Comparison of ENCODE assay signal across 32 cellular contexts in genomic region chr2:147916067-147916466, GRCh38.
"Had no signal": no experiment of that assay in that cellular context is flagged by ENCODE, and none has a peak within 500 bp of the region (broad histone marks: within the 10 kb centered on the region; RNA-seq: fewer than 3 reads in every experiment).

No MANE protein-coding gene starts in this region.

- H3K9me3 Mint-ChIP-seq: activated CD4-positive, alpha-beta memory T cell treated with anti-CD3 and anti-CD28 coated beads for 36 hours; activated CD4-positive, alpha-beta T cell treated with anti-CD3 and anti-CD28 coated beads, Interleukin-2, amount 10 ng/mL, durations not matched to agents 24 days and 14 days; activated naive CD4-positive, alpha-beta T cell treated with anti-CD3 and anti-CD28 coated beads, Interleukin-2, amount 10 ng/mL, durations not matched to agents 7 days and 5 days; activated naive CD4-positive, alpha-beta T cell treated with anti-CD3 and anti-CD28 coated beads, Interleukin-2, amount 50 U/mL, for 72 hours; activated naive CD8-positive, alpha-beta T cell treated with anti-CD3 and anti-CD28 coated beads, Interleukin-2, amount 10 ng/mL, durations not matched to agents 7 days and 5 days; activated T-cell treated with anti-CD3 and anti-CD28 coated beads, Interleukin-2, amount 50 U/mL, for 72 hours; central memory CD8-positive, alpha-beta T cell; dendritic cell treated with granulocyte-macrophage colony-stimulating factor and Interleukin-4, amounts not matched to agents 40 ng/mL and 50 ng/mL, for 4 days; endodermal cell; T-helper 1 cell treated with Interleukin-12 subunit alpha and Interleukin-12 subunit beta and Interleukin-4 antibody, amounts not matched to agents 30 μg/mL and 1 μg/mL, for 36 hours; T-helper 2 cell treated with Interferon-gamma antibody and Interleukin-4, amounts not matched to agents 5 μg/mL and 100 μg/mL, for 36 hours had no signal

- H3K4me1 Mint-ChIP-seq: activated CD4-positive, alpha-beta T cell treated with anti-CD3 and anti-CD28 coated beads for 36 hours; activated CD4-positive, alpha-beta T cell treated with anti-CD3 and anti-CD28 coated beads, Interleukin-2, amount 10 ng/mL, durations not matched to agents 24 days and 14 days; activated naive CD4-positive, alpha-beta T cell treated with anti-CD3 and anti-CD28 coated beads, Interleukin-2, amount 10 ng/mL, durations not matched to agents 7 days and 5 days; activated naive CD8-positive, alpha-beta T cell treated with anti-CD3 and anti-CD28 coated beads, Interleukin-2, amount 10 ng/mL, durations not matched to agents 7 days and 5 days; central memory CD8-positive, alpha-beta T cell; endodermal cell had no signal

- H3K27me3 Mint-ChIP-seq: activated CD4-positive, alpha-beta memory T cell treated with anti-CD3 and anti-CD28 coated beads for 36 hours; activated CD4-positive, alpha-beta T cell treated with anti-CD3 and anti-CD28 coated beads for 36 hours; activated CD4-positive, alpha-beta T cell treated with anti-CD3 and anti-CD28 coated beads, Interleukin-2, amount 10 ng/mL, durations not matched to agents 24 days and 14 days; activated CD8-positive, alpha-beta memory T cell treated with anti-CD3 and anti-CD28 coated beads, Interleukin-2, amount 10 ng/mL, durations not matched to agents 7 days and 5 days; activated naive CD4-positive, alpha-beta T cell treated with anti-CD3 and anti-CD28 coated beads, Interleukin-2, amount 10 ng/mL, durations not matched to agents 7 days and 5 days; activated naive CD8-positive, alpha-beta T cell treated with anti-CD3 and anti-CD28 coated beads, Interleukin-2, amount 10 ng/mL, durations not matched to agents 7 days and 5 days; dendritic cell treated with granulocyte-macrophage colony-stimulating factor and Interleukin-4, amounts not matched to agents 40 ng/mL and 50 ng/mL, for 4 days had no signal

- H3K4me3 ChIP-seq: ascending aorta, coronary artery, dorsolateral prefrontal cortex, esophagus muscularis mucosa, gastroesophageal sphincter, heart right ventricle, hepatocyte had no signal

- H3K36me3 Mint-ChIP-seq: activated CD4-positive, alpha-beta memory T cell treated with anti-CD3 and anti-CD28 coated beads for 36 hours; activated CD8-positive, alpha-beta memory T cell treated with anti-CD3 and anti-CD28 coated beads, Interleukin-2, amount 10 ng/mL, durations not matched to agents 7 days and 5 days; activated naive CD4-positive, alpha-beta T cell treated with anti-CD3 and anti-CD28 coated beads, Interleukin-2, amount 50 U/mL, for 72 hours; activated naive CD8-positive, alpha-beta T cell treated with anti-CD3 and anti-CD28 coated beads, Interleukin-2, amount 10 ng/mL, durations not matched to agents 7 days and 5 days had no signal

- DNase-seq: activated CD4-positive, alpha-beta memory T cell treated with anti-CD3 and anti-CD28 coated beads for 36 hours; activated CD4-positive, alpha-beta T cell treated with anti-CD3 and anti-CD28 coated beads for 36 hours; activated CD4-positive, alpha-beta T cell treated with anti-CD3 and anti-CD28 coated beads, Interleukin-2, amount 10 ng/mL, durations not matched to agents 24 days and 14 days; activated CD4-positive, CD25-positive, alpha-beta regulatory T cell; activated CD4-positive, CD25-positive, alpha-beta regulatory T cell treated with anti-CD3 and anti-CD28 coated beads, Interleukin-2, amount 50 U/mL, for 72 hours; activated CD8-positive, alpha-beta memory T cell treated with anti-CD3 and anti-CD28 coated beads, Interleukin-2, amount 10 ng/mL, durations not matched to agents 7 days and 5 days; activated CD8-positive, alpha-beta memory T cell treated with anti-CD3 and anti-CD28 coated beads, Interleukin-2, amount 50 U/mL, for 4 hours; activated CD8-positive, alpha-beta T cell treated with anti-CD3 and anti-CD28 coated beads, Interleukin-2, amount 10 ng/mL, durations not matched to agents 7 days and 5 days; activated gamma-delta T cell; activated naive CD4-positive, alpha-beta T cell; activated naive CD4-positive, alpha-beta T cell treated with anti-CD3 and anti-CD28 coated beads, Interleukin-2, amount 10 ng/mL, durations not matched to agents 7 days and 5 days; activated naive CD8-positive, alpha-beta T cell treated with anti-CD3 and anti-CD28 coated beads, Interleukin-2, amount 10 ng/mL, durations not matched to agents 7 days and 5 days; activated T-cell treated with anti-CD3 and anti-CD28 coated beads, Interleukin-2, amount 50 U/mL, for 1 hour; activated T-cell treated with anti-CD3 and anti-CD28 coated beads, Interleukin-2, amount 50 U/mL, for 72 hours; brain microvascular endothelial cell; dorsolateral prefrontal cortex; effector memory CD4-positive, alpha-beta T cell; endodermal cell; erythroblast; foreskin melanocyte; heart right ventricle; T1000 had no signal

- H3K36me3 ChIP-seq: ascending aorta, brain microvascular endothelial cell had no signal

- H3K4me3 Mint-ChIP-seq: activated CD4-positive, alpha-beta memory T cell treated with anti-CD3 and anti-CD28 coated beads for 36 hours; activated CD4-positive, alpha-beta T cell treated with anti-CD3 and anti-CD28 coated beads for 36 hours; activated CD4-positive, alpha-beta T cell treated with anti-CD3 and anti-CD28 coated beads, Interleukin-2, amount 10 ng/mL, durations not matched to agents 24 days and 14 days; activated CD8-positive, alpha-beta memory T cell treated with anti-CD3 and anti-CD28 coated beads, Interleukin-2, amount 10 ng/mL, durations not matched to agents 7 days and 5 days; activated CD8-positive, alpha-beta T cell treated with anti-CD3 and anti-CD28 coated beads, Interleukin-2, amount 10 ng/mL, durations not matched to agents 7 days and 5 days; activated naive CD4-positive, alpha-beta T cell treated with anti-CD3 and anti-CD28 coated beads, Interleukin-2, amount 10 ng/mL, durations not matched to agents 7 days and 5 days; activated naive CD8-positive, alpha-beta T cell treated with anti-CD3 and anti-CD28 coated beads, Interleukin-2, amount 10 ng/mL, durations not matched to agents 7 days and 5 days; activated T-cell treated with anti-CD3 and anti-CD28 coated beads, Interleukin-2, amount 50 U/mL, for 72 hours; central memory CD8-positive, alpha-beta T cell; dendritic cell treated with granulocyte-macrophage colony-stimulating factor and Interleukin-4, amounts not matched to agents 40 ng/mL and 50 ng/mL, for 4 days; endodermal cell; T-helper 1 cell treated with Interleukin-12 subunit alpha and Interleukin-12 subunit beta and Interleukin-4 antibody, amounts not matched to agents 30 μg/mL and 1 μg/mL, for 36 hours; T-helper 2 cell treated with Interferon-gamma antibody and Interleukin-4, amounts not matched to agents 5 μg/mL and 100 μg/mL, for 36 hours had no signal

- ATAC-seq: activated CD4-positive, alpha-beta T cell treated with anti-CD3 and anti-CD28 coated beads for 36 hours; activated CD8-positive, alpha-beta memory T cell treated with anti-CD3 and anti-CD28 coated beads, Interleukin-2, amount 10 ng/mL, durations not matched to agents 7 days and 5 days; activated CD8-positive, alpha-beta T cell treated with anti-CD3 and anti-CD28 coated beads, Interleukin-2, amount 10 ng/mL, durations not matched to agents 7 days and 5 days; activated naive CD4-positive, alpha-beta T cell treated with anti-CD3 and anti-CD28 coated beads, Interleukin-2, amount 50 U/mL, for 72 hours; activated T-cell treated with anti-CD3 and anti-CD28 coated beads, Interleukin-2, amount 50 U/mL, for 72 hours; gastroesophageal sphincter; heart right ventricle had no signal

- H3K27ac Mint-ChIP-seq: activated CD4-positive, alpha-beta memory T cell treated with anti-CD3 and anti-CD28 coated beads for 36 hours; activated CD4-positive, alpha-beta T cell treated with anti-CD3 and anti-CD28 coated beads for 36 hours; activated CD4-positive, alpha-beta T cell treated with anti-CD3 and anti-CD28 coated beads, Interleukin-2, amount 10 ng/mL, durations not matched to agents 24 days and 14 days; activated CD8-positive, alpha-beta memory T cell treated with anti-CD3 and anti-CD28 coated beads, Interleukin-2, amount 10 ng/mL, durations not matched to agents 7 days and 5 days; activated CD8-positive, alpha-beta T cell treated with anti-CD3 and anti-CD28 coated beads, Interleukin-2, amount 10 ng/mL, durations not matched to agents 7 days and 5 days; activated naive CD4-positive, alpha-beta T cell treated with anti-CD3 and anti-CD28 coated beads, Interleukin-2, amount 10 ng/mL, durations not matched to agents 7 days and 5 days; activated naive CD4-positive, alpha-beta T cell treated with anti-CD3 and anti-CD28 coated beads, Interleukin-2, amount 50 U/mL, for 72 hours; activated naive CD8-positive, alpha-beta T cell treated with anti-CD3 and anti-CD28 coated beads, Interleukin-2, amount 10 ng/mL, durations not matched to agents 7 days and 5 days; activated T-cell treated with anti-CD3 and anti-CD28 coated beads, Interleukin-2, amount 50 U/mL, for 72 hours; dendritic cell treated with granulocyte-macrophage colony-stimulating factor and Interleukin-4, amounts not matched to agents 40 ng/mL and 50 ng/mL, for 4 days; endodermal cell; T-helper 1 cell treated with Interleukin-12 subunit alpha and Interleukin-12 subunit beta and Interleukin-4 antibody, amounts not matched to agents 30 μg/mL and 1 μg/mL, for 36 hours; T-helper 2 cell treated with Interferon-gamma antibody and Interleukin-4, amounts not matched to agents 5 μg/mL and 100 μg/mL, for 36 hours had no signal

- H3K9me3 ChIP-seq: ascending aorta, esophagus muscularis mucosa, gastroesophageal sphincter, heart right ventricle had no signal

- H3K27ac ChIP-seq: ascending aorta, brain microvascular endothelial cell, coronary artery, dorsolateral prefrontal cortex, esophagus muscularis mucosa, gastroesophageal sphincter, heart right ventricle, hepatocyte had no signal
